In genomic region chr14:102925646-102926045, GRCh38 we compare ENCODE assay signal across 1 cellular context.
TF ChIP-seq lines count a peak whose summit lies in the region.

No MANE protein-coding gene starts in this region.

TF ChIP-seq in endothelial cell of umbilical vein, 7 proteins besides CTCF, POLR2A, EP300 and RAD21 (continued from another document):
- TF ChIP-seq MAX (IDR thresholded peaks at IDR 0.05; ENCODE audit: insufficient read depth, insufficient read length) = no peak
- no peak for TF ChIP-seq GATA2 (IDR thresholded peaks at IDR 0.05; ENCODE audit: insufficient read depth, insufficient read length, low read depth, low read length)
- TF ChIP-seq JUN (IDR thresholded peaks at IDR 0.05; ENCODE audit: borderline replicate concordance, insufficient read depth, insufficient read length, low read depth) = no peak
- TF ChIP-seq FOS (IDR thresholded peaks at IDR 0.05; ENCODE audit: borderline replicate concordance, insufficient read depth, low read length) = no peak
- TF ChIP-seq EZH2 (IDR thresholded peaks at IDR 0.05; ENCODE audit: borderline replicate concordance, low read depth, low read length, severe bottlenecking) = no peak
- TF ChIP-seq MYC (IDR thresholded peaks at IDR 0.05; ENCODE audit: low read depth, low read length) = no peak
